Comparison of ENCODE assay signal across 23 cellular contexts in genomic region chr13:68888832-68889231, GRCh38.
"Had no signal": no experiment of that assay in that cellular context is flagged by ENCODE, and none has a peak within 500 bp of the region (broad histone marks: within the 10 kb centered on the region; RNA-seq: fewer than 3 reads in every experiment).

No MANE protein-coding gene starts in this region.

- H3K4me3 ChIP-seq: cardiac muscle cell, lung, pancreas, thyroid gland had no signal

- H3K4me1 ChIP-seq: pancreas, thyroid gland had no signal

- H3K4me1 Mint-ChIP-seq: nephron had no signal

- H3K27ac ChIP-seq: cardiac muscle cell, neutrophil, pancreas, thyroid gland had no signal

- H3K27ac Mint-ChIP-seq: activated naive CD4-positive, alpha-beta T cell treated with anti-CD3 and anti-CD28 coated beads for 36 hours; nephron; stimulated activated naive CD8-positive, alpha-beta T cell treated with anti-CD3 and anti-CD28 coated beads, Interleukin-15, Interleukin-2, amounts not matched to agents 100 ng/mL and 50 ng/mL, for 24 hours; T-helper 1 cell treated with Interleukin-12 subunit alpha and Interleukin-12 subunit beta and Interleukin-4 antibody, amounts not matched to agents 30 μg/mL and 1 μg/mL, for 36 hours had no signal

- H3K9me3 Mint-ChIP-seq: nephron had no signal

- DNase-seq: activated CD4-positive, alpha-beta T cell treated with anti-CD3 and anti-CD28 coated beads for 4 hours; activated CD4-positive, alpha-beta T cell treated with anti-CD3 and anti-CD28 coated beads, Interleukin-2, amount 50 U/mL, for 48 hours; activated CD4-positive, CD25-positive, alpha-beta regulatory T cell; activated CD8-positive, alpha-beta memory T cell treated with anti-CD3 and anti-CD28 coated beads, Interleukin-2, amount 50 U/mL, for 48 hours; activated naive CD4-positive, alpha-beta T cell treated with anti-CD3 and anti-CD28 coated beads for 36 hours; activated T-cell treated with anti-CD3 and anti-CD28 coated beads, Interleukin-2, amount 50 U/mL, for 48 hours; effector CD4-positive, alpha-beta T cell; erythroblast; foreskin fibroblast; kidney; midbrain; pancreas; right cardiac atrium; stimulated activated CD4-positive, alpha-beta T cell treated with anti-CD3 and anti-CD28 coated beads, Interleukin-1b, Interleukin-23, amount 100 ng/mL, for 48 hours; substantia nigra; T1000; thyroid gland had no signal

- H3K27me3 Mint-ChIP-seq: stimulated activated naive CD8-positive, alpha-beta T cell treated with anti-CD3 and anti-CD28 coated beads, Interleukin-15, Interleukin-2, amounts not matched to agents 100 ng/mL and 50 ng/mL, for 24 hours had no signal

- H3K27me3 ChIP-seq: cardiac muscle cell, neutrophil, pancreas, thyroid gland had no signal

- H3K4me3 Mint-ChIP-seq: activated naive CD4-positive, alpha-beta T cell treated with anti-CD3 and anti-CD28 coated beads for 36 hours; nephron; stimulated activated naive CD8-positive, alpha-beta T cell treated with anti-CD3 and anti-CD28 coated beads, Interleukin-15, Interleukin-2, amounts not matched to agents 100 ng/mL and 50 ng/mL, for 24 hours; T-helper 1 cell treated with Interleukin-12 subunit alpha and Interleukin-12 subunit beta and Interleukin-4 antibody, amounts not matched to agents 30 μg/mL and 1 μg/mL, for 36 hours had no signal

- H3K9me3 ChIP-seq: neutrophil, pancreas, thyroid gland had no signal

- H3K36me3 ChIP-seq: cardiac muscle cell, neutrophil, pancreas, thyroid gland had no signal
